22 cellular contexts compared by ENCODE assay signal in the genomic region with DNA sequence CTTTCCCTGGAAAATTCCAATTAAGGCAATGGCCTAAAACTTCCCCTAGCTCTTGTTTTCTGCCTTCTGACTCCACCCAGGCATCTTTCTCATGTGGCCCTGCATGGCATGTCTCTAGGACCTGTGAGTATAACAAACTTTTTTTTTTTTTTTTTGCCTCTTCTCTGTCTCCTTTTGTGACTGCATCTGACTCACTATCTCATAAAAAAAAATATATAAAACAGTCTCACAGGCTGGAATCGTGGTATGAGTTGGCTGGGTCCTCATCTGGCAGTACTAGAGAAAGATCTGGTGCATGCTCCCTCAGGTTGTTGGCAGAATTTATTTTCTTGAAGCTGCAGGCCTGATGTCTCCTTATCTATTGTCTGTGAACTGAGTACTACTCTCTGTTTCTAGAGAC.
"Had no signal": no experiment of that assay in that cellular context is flagged by ENCODE, and none has a peak within 500 bp of the region (broad histone marks: within the 10 kb centered on the region; RNA-seq: fewer than 3 reads in every experiment).

No MANE protein-coding gene starts in this region.

- H3K27me3 ChIP-seq: esophagus muscularis mucosa, heart right ventricle, left lung, thyroid gland, upper lobe of left lung had no signal

- H3K4me3 ChIP-seq: esophagus muscularis mucosa, heart right ventricle, left lung, lower lobe of right lung, thyroid gland, upper lobe of left lung had no signal

- H3K9me3 ChIP-seq: esophagus muscularis mucosa, heart right ventricle, left lung, lower lobe of right lung, thyroid gland, upper lobe of left lung had no signal

- H3K27ac ChIP-seq: esophagus muscularis mucosa, heart right ventricle, left lung, lower lobe of right lung, thyroid gland, upper lobe of left lung had no signal

- ATAC-seq: activated CD4-positive, alpha-beta T cell treated with anti-CD3 and anti-CD28 coated beads for 36 hours; activated CD8-positive, alpha-beta memory T cell treated with anti-CD3 and anti-CD28 coated beads, Interleukin-2, amount 10 ng/mL, durations not matched to agents 7 days and 5 days; activated CD8-positive, alpha-beta T cell treated with anti-CD3 and anti-CD28 coated beads, Interleukin-2, amount 10 ng/mL, durations not matched to agents 7 days and 5 days; activated naive CD8-positive, alpha-beta T cell treated with anti-CD3 and anti-CD28 coated beads, Interleukin-2, amount 50 U/mL, for 24 hours; heart right ventricle; left lung; lower lobe of right lung; natural killer cell; right cardiac atrium; stimulated activated naive CD8-positive, alpha-beta T cell treated with anti-CD3 and anti-CD28 coated beads, Interleukin-15, amount 100 ng/mL, for 72 hours had no signal

- H3K36me3 ChIP-seq: esophagus muscularis mucosa, heart right ventricle, left lung, lower lobe of right lung, thyroid gland, upper lobe of left lung had no signal

- DNase-seq: activated CD4-positive, alpha-beta T cell treated with anti-CD3 and anti-CD28 coated beads for 36 hours; activated CD4-positive, CD25-positive, alpha-beta regulatory T cell; activated CD8-positive, alpha-beta memory T cell treated with anti-CD3 and anti-CD28 coated beads, Interleukin-2, amount 10 ng/mL, durations not matched to agents 7 days and 5 days; activated CD8-positive, alpha-beta T cell treated with anti-CD3 and anti-CD28 coated beads, Interleukin-2, amount 10 ng/mL, durations not matched to agents 7 days and 5 days; activated naive CD8-positive, alpha-beta T cell treated with anti-CD3 and anti-CD28 coated beads, Interleukin-2, amount 50 U/mL, for 24 hours; activated T-cell treated with anti-CD3 and anti-CD28 coated beads, Interleukin-2, amount 50 U/mL, for 48 hours; amygdala; endodermal cell; foreskin melanocyte; heart right ventricle; left lung; lower lobe of right lung; mesenchymal stem cell; natural killer cell; posterior cingulate gyrus; right cardiac atrium; stimulated activated CD4-positive, alpha-beta T cell treated with anti-CD3 and anti-CD28 coated beads, Interleukin-4, amount 100 ng/mL, for 1 hour; stimulated activated naive CD8-positive, alpha-beta T cell treated with anti-CD3 and anti-CD28 coated beads, Interleukin-15, amount 100 ng/mL, for 72 hours; substantia nigra; thyroid gland; upper lobe of left lung had no signal

- H3K4me1 ChIP-seq: esophagus muscularis mucosa, heart right ventricle, left lung, lower lobe of right lung, thyroid gland, upper lobe of left lung had no signal
